8 cellular contexts compared by ENCODE assay signal in genomic region chr19:10654610-10655456, GRCh38. TPM values are rescaled to one million over a fixed set of nuclear protein-coding genes. Genes with fewer than 3 reads are reported as not detected.
DNase-seq lines count a peak whose midpoint lies in the region; ATAC-seq and TF ChIP-seq lines count a peak whose summit lies in the region.

No MANE protein-coding gene starts in this region.

- H3K36me3 ChIP-seq in RWPE2 (ENCODE audit: low read depth), result peaks cover 48% of the 10 kb centered on the region

- no peak for TF ChIP-seq CTCF in RWPE2 (IDR thresholded peaks at IDR 0.05; ENCODE audit: poor library complexity, severe bottlenecking)

- intact Hi-C loops in left ventricle myocardium superior (cut with micrococcal nuclease), result no loop called here

- H3K4me1 ChIP-seq in RWPE2 (ENCODE audit: insufficient read depth, poor library complexity, severe bottlenecking), result peaks cover 12% of the 10 kb centered on the region

- peak overlapping the region; percentile 88 for H3K27ac ChIP-seq in RWPE2 (ENCODE audit: poor library complexity, severe bottlenecking)

- DNase-seq in AG08395 (ENCODE audit: low spot score) (peak; percentile 90), HT-29 (ENCODE audit: low spot score) (peak; percentile 24), RWPE2 (ENCODE audit: low spot score) (no peak), left ventricle myocardium superior (peak; percentile 71), retina (peak; percentile 60), NCI-H187 treated with DMSO at 0.1 percent for 48 hours (lab: John Stamatoyannopoulos, UW) (no peak)
- peak; percentile 30 for DNase-seq in activated naive CD8-positive, alpha-beta T cell treated with anti-CD3 and anti-CD28 coated beads, Interleukin-2, amount 50 U/mL, for 16 hours (ENCODE audit: low read depth, low spot score)

- H3K9me3 ChIP-seq in RWPE2 (ENCODE audit: severe bottlenecking), result no peaks in the 10 kb centered on the region

- no peaks in the 10 kb centered on the region for H3K27me3 ChIP-seq in RWPE2 (ENCODE audit: insufficient read depth, poor library complexity, severe bottlenecking)

- ATAC-seq in GM19023 (IDR thresholded peaks at IDR 0.05; ENCODE audit: unreplicated experiment) (peak; percentile 15), RWPE2 (ENCODE audit: low read depth) (peak; percentile 30; the same call in 2 of the 3 replicates), left ventricle myocardium superior (peak; percentile 35)

- peak overlapping the region; percentile 83 for H3K4me3 ChIP-seq in RWPE2 (ENCODE audit: severe bottlenecking)

RNA-seq across cellular contexts. Expression of gene ILF3, which starts 0.7 kb away (rescaled TPM):
- 170 and 198 TPM in 2 replicates for total RNA-seq in HT-29 (2014; rRNA removed; shearing (Covaris generic))
- total RNA-seq in left ventricle myocardium superior, result 118 TPM

RNA-seq across cellular contexts. Expression of gene SLC44A2, which starts 29.5 kb away (rescaled TPM):
- 48.5 and 80.6 TPM in 2 replicates for total RNA-seq in HT-29 (2014; rRNA removed; shearing (Covaris generic))
- 71.8 TPM for total RNA-seq in left ventricle myocardium superior

RNA-seq across cellular contexts. Expression of gene QTRT1, which starts 46.4 kb away (rescaled TPM):
- 32.7 and 36.0 TPM in 2 replicates for total RNA-seq in HT-29 (2014; rRNA removed; shearing (Covaris generic))
- total RNA-seq in left ventricle myocardium superior, result 29.1 TPM

Comparison
In these comparisons a context has a peak if more than half of its experiments do, and no peak if none do; other contexts are left out.
1. DNase-seq: peak in AG08395 (single experiment), HT-29 (single experiment), activated naive CD8-positive, alpha-beta T cell treated with anti-CD3 and anti-CD28 coated beads, Interleukin-2, amount 50 U/mL, for 16 hours (single experiment), left ventricle myocardium superior (single experiment) and retina (single experiment); none in RWPE2 (single experiment) and NCI-H187 treated with DMSO at 0.1 percent for 48 hours (single experiment).
2. Peak in every context shown above with its lines, with median percentiles within 50 percentile points of each other: ATAC-seq.